8 cellular contexts compared by ENCODE assay signal in the genomic region with DNA sequence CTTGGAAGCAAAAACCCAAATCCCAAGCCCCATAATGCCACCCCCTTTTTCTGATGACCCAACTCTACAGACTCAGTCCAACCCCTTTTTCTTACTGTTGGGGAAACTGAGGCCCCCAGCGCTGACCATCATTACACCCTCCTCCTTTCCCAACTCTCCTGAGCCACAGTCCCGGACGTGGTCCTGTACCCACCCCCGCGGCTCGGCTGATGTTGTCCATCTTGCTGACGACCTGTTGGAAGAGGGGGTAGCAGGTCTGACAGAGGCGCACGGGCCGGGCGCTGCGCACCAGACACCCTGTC. TPM values are rescaled to one million over a fixed set of nuclear protein-coding genes. Genes with fewer than 3 reads are reported as not detected.
DNase-seq lines count a peak whose midpoint lies in the region; ATAC-seq and TF ChIP-seq lines count a peak whose summit lies in the region.

No MANE protein-coding gene starts in this region.

- no peak for TF ChIP-seq CTCF in choroid plexus epithelial cell (conservative IDR thresholded peaks at IDR 0.05; ENCODE audit: low read depth, low read length)

- H3K4me1 ChIP-seq in mononuclear cell (ENCODE audit: insufficient read depth, low read length) (peaks cover 25% of the 10 kb centered on the region), aorta (ENCODE audit: control insufficient read depth in 1 of 2, insufficient read depth in 2 of 2, low read length in 2 of 2) (no peaks in the 10 kb centered on the region)

- DNase-seq in Ammon's horn (ENCODE audit: low spot score) (peak; percentile 45), choroid plexus epithelial cell (ENCODE audit: low read depth) (peak; percentile 43), aorta (no peak), NCI-H146 treated with DMSO at 0.1 percent for 48 hours (lab: John Stamatoyannopoulos, UW; ENCODE audit: unreplicated experiment) (no peak)
- DNase-seq in Jurkat, Clone E6-1 (ENCODE audit: low read depth, low spot score), result no peak

- peak overlapping the region; percentile 64 for H3K4me3 ChIP-seq in Jurkat, Clone E6-1 (ENCODE audit: low read length)
- H3K4me3 ChIP-seq in choroid plexus epithelial cell (ENCODE audit: low read depth, low read length) (peak overlapping the region; percentile 98), mononuclear cell (ENCODE audit: low read length) (peak overlapping the region; percentile 94), aorta (ENCODE audit: low read length in 2 of 2) (peak overlapping the region; percentile 83 to 92)

- H3K27me3 ChIP-seq in mononuclear cell (ENCODE audit: insufficient read depth, low read length) (peaks cover 6% of the 10 kb centered on the region), aorta (ENCODE audit: control insufficient read depth in 1 of 2, insufficient read depth in 2 of 2, low read length in 1 of 2) (no peaks in the 10 kb centered on the region)

- H3K9me3 ChIP-seq in mononuclear cell (ENCODE audit: low read depth, low read length), result no peaks in the 10 kb centered on the region
- H3K9me3 ChIP-seq in aorta (ENCODE audit: control insufficient read depth, low read length), result no peaks in the 10 kb centered on the region

- intact Hi-C loops in aorta (cut with DNase I), result loop anchor here in 1 of 2 donors (2.0 kb wide), 1 partner anchor 187 kb away; a partner anchor contains a TSS

- ATAC-seq in GM21381 (IDR thresholded peaks at IDR 0.05; ENCODE audit: unreplicated experiment) (peak; percentile 37), aorta (ENCODE audit: low FRiP score) (peak; percentile 61), GM18873 (IDR thresholded peaks at IDR 0.05; ENCODE audit: low FRiP score, unreplicated experiment) (no peak)

- no peaks in the 10 kb centered on the region for H3K36me3 ChIP-seq in aorta (ENCODE audit: control insufficient read depth in 1 of 2, insufficient read depth in 2 of 2, low read length in 1 of 2)

- WGBS in aorta, 2 donors, result 2% methylated on average over 12 of the region's 12 CpGs

- H3K27ac ChIP-seq in aorta (ENCODE audit: low read depth in 1 of 2, low read length in 2 of 2), result no peak overlapping the region

RNA-seq across cellular contexts. Expression of a gene that starts 0.5 kb away (rescaled TPM):
- polyA plus RNA-seq in Jurkat, Clone E6-1 (2012; ENCODE audit: insufficient read depth, insufficient read length), result 24.9 TPM
- total RNA-seq in mononuclear cell, result 15.3 TPM
- 10 to 100 TPM; 45.0 to 68.3 TPM for total RNA-seq in aorta
- polyA plus RNA-seq in aorta, result 10 to 100 TPM; 17.8 to 18.5 TPM

Comparison
In these comparisons a context has a peak if more than half of its experiments do, and no peak if none do; other contexts are left out.
1. DNase-seq: peak in Ammon's horn (single experiment) and choroid plexus epithelial cell (single experiment); none in Jurkat, Clone E6-1 (single experiment), aorta (0 of 2) and NCI-H146 treated with DMSO at 0.1 percent for 48 hours (single experiment).
2. Peak in every context shown above with its lines, with median percentiles within 50 percentile points of each other: H3K4me3 ChIP-seq.